In the genomic region with DNA sequence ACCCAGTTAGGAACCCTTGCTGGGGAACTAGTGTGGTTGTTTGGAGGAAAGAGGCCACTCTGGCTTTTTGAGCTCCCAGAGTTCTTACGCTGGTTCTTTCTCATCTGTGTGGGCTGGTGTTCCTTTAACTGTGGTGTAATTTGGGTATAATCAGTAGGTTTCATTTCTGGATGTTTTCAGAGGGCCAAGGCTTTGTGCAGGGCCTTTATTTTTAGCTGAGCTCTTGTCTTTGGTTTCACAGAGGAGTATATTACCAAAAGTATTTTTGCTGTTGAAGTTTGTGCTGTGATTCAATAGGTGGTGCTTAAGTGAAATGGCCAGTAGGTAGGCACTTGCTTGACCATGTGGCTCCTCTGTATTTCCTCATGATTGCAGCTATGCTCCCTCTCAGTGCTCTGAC, we compare ENCODE assay signal across 25 cellular contexts.
A peak's percentile ranks its signal among the peaks of the same experiment; 100 is the strongest.
DNase-seq lines count a peak whose midpoint lies in the region; ATAC-seq, FAIRE-seq and TF ChIP-seq lines count a peak whose summit lies in the region.
"Had no signal": no experiment of that assay in that cellular context is flagged by ENCODE, and none has a peak within 500 bp of the region (broad histone marks: within the 10 kb centered on the region; RNA-seq: fewer than 3 reads in every experiment).

No MANE protein-coding gene starts in this region.

- no peak for TF ChIP-seq POLR2A in GM12878 (IDR thresholded peaks at IDR 0.05; ENCODE audit: low read depth, low read length)

- no peak for FAIRE-seq in GM12878 (lab: Jason Lieb, UNC)
- FAIRE-seq in HTR-8/SVneo (lab: Jason Lieb, UNC): no peak
- FAIRE-seq: G401.6 had no signal

- H3K9me3 ChIP-seq in GM12878 (replicated peaks; ENCODE audit: control insufficient read depth, insufficient read depth, low read length) (no peaks in the 10 kb centered on the region), right atrium auricular region (no peaks in the 10 kb centered on the region)
- H3K9me3 ChIP-seq: SK-N-SH had no signal

- no peak for TF ChIP-seq EP300 in GM12878 (IDR thresholded peaks at IDR 0.05; ENCODE audit: borderline replicate concordance in 1 of 2, control insufficient read depth in 1 of 2, low read depth in 2 of 2, low read length in 2 of 2)

- in situ Hi-C loops in GM12878 (cut with MboI): no loop called here

- peaks cover 35 to 59% of the 10 kb centered on the region in 2 donors for H3K4me1 Mint-ChIP-seq in stimulated activated naive B cell treated with anti-CD40 and anti-IgM and Interleukin-4, amounts not matched to agents 10 μg/mL and 1 μg/mL and 100 μg/mL, for 72 hours
- H3K4me1 Mint-ChIP-seq: CD8-positive, alpha-beta memory T cell had no signal

- H2AFZ ChIP-seq in GM12878 (ENCODE audit: control insufficient read depth, low read depth, low read length): peak overlapping the region; percentile 41; the same call in 1 of the 2 replicates

- intact Hi-C loops in GM12878 (cut with micrococcal nuclease; ENCODE audit: unreplicated experiment): no loop called here

- H3K79me2 ChIP-seq in GM12878 (ENCODE audit: control insufficient read depth, insufficient read depth, low read length): no peaks in the 10 kb centered on the region

- H3K4me3 Mint-ChIP-seq in stimulated activated naive B cell treated with anti-CD40 and anti-IgM and Interleukin-4, amounts not matched to agents 10 μg/mL and 1 μg/mL and 100 μg/mL, for 72 hours: no peak overlapping the region
- H3K4me3 Mint-ChIP-seq: CD8-positive, alpha-beta memory T cell had no signal

- no peaks in the 10 kb centered on the region for H4K20me1 ChIP-seq in GM12878 (ENCODE audit: control insufficient read depth, insufficient read depth)

- peaks cover 0 to 1% of the 10 kb centered on the region in 2 donors for H3K9me3 Mint-ChIP-seq in stimulated activated naive B cell treated with anti-CD40 and anti-IgM and Interleukin-4, amounts not matched to agents 10 μg/mL and 1 μg/mL and 100 μg/mL, for 72 hours

- H3K36me3 ChIP-seq in GM12878 (ENCODE audit: control insufficient read depth in 2 of 2, insufficient read depth in 2 of 2, low read length in 1 of 2) (no peaks in the 10 kb centered on the region), right atrium auricular region (no peaks in the 10 kb centered on the region)

- BruUV-seq in GM12878 (replicated peaks; lab: Mats Ljungman, UMichigan): no TSS peak

- H3K4me3 ChIP-seq in GM12878: no peak overlapping the region
- no peak overlapping the region for H3K4me3 ChIP-seq in right atrium auricular region

- CTCF ChIA-PET in GM12878 (lab: Yijun Ruan, JAX): interaction anchor here (0.6 kb wide), 1 partner anchor 609 kb away, joined by 3 read pairs; no protein-coding TSS in a partner anchor

- no peak overlapping the region for H3K27ac ChIP-seq in GM12878 (ENCODE audit: control insufficient read depth, insufficient read depth)
- no peak overlapping the region for H3K27ac ChIP-seq in right atrium auricular region
- H3K27ac ChIP-seq: C4-2B had no signal

- no peaks in the 10 kb centered on the region for H3K36me3 Mint-ChIP-seq in stimulated activated naive B cell treated with anti-CD40 and anti-IgM and Interleukin-4, amounts not matched to agents 10 μg/mL and 1 μg/mL and 100 μg/mL, for 72 hours
- H3K36me3 Mint-ChIP-seq: CD8-positive, alpha-beta memory T cell had no signal

- TF ChIP-seq CTCF in GM12878 (IDR thresholded peaks at IDR 0.05 in 2 of 3, conservative IDR thresholded peaks at IDR 0.05 in 1 of 3; ENCODE audit: control insufficient read depth in 2 of 3, extremely low read depth in 1 of 3, insufficient read depth in 1 of 3, low read depth in 3 of 3, low read length in 3 of 3) (no peak), right atrium auricular region (IDR thresholded peaks at IDR 0.05) (no peak)

- no peaks in the 10 kb centered on the region for H3K27me3 Mint-ChIP-seq in stimulated activated naive B cell treated with anti-CD40 and anti-IgM and Interleukin-4, amounts not matched to agents 10 μg/mL and 1 μg/mL and 100 μg/mL, for 72 hours
- H3K27me3 Mint-ChIP-seq: CD8-positive, alpha-beta memory T cell had no signal

- H3K27me3 ChIP-seq in GM12878 (replicated peaks in 1 of 2; ENCODE audit: control insufficient read depth in 2 of 2, insufficient read depth in 2 of 2, low read length in 1 of 2) (no peaks in the 10 kb centered on the region), right atrium auricular region (no peaks in the 10 kb centered on the region)

- POLR2A ChIA-PET in GM12878 (lab: Charles Lee): no interaction called here

- no peak overlapping the region for H3K4me2 ChIP-seq in GM12878 (ENCODE audit: control insufficient read depth, insufficient read depth)
- H3K4me2 ChIP-seq: SK-N-SH had no signal

- TF ChIP-seq RAD21 in GM12878 (IDR thresholded peaks at IDR 0.05; ENCODE audit: insufficient read depth, low read depth, low read length): no peak

- peak overlapping the region; percentile 81 for H3K27ac Mint-ChIP-seq in stimulated activated naive B cell treated with anti-CD40 and anti-IgM and Interleukin-4, amounts not matched to agents 10 μg/mL and 1 μg/mL and 100 μg/mL, for 72 hours
- H3K27ac Mint-ChIP-seq: CD8-positive, alpha-beta memory T cell had no signal

- ATAC-seq in GM18502 (IDR thresholded peaks at IDR 0.05; ENCODE audit: poor library complexity, unreplicated experiment) (peak; percentile 59), HG03025 (IDR thresholded peaks at IDR 0.05; ENCODE audit: low FRiP score, unreplicated experiment) (peak; percentile 49), GM12878 (no peak; the same call in 2 of the 3 replicates), HG02678 (IDR thresholded peaks at IDR 0.05; ENCODE audit: unreplicated experiment) (no peak)
- no peak for ATAC-seq in stimulated activated naive B cell treated with anti-CD40 and anti-IgM and Interleukin-4, amounts not matched to agents 10 μg/mL and 1 μg/mL and 100 μg/mL, for 72 hours (replicated peaks)
- ATAC-seq: PC-3 had no signal

- WGBS in GM12878 (ENCODE audit: insufficient coverage, insufficient replicate concordance, low lambda C conversion rate, missing lambda C conversion rate): 8% methylated on average over 1 of the region's 1 CpG

- RAD21 ChIA-PET in GM12878 (lab: Charles Lee; ENCODE audit: unreplicated experiment): no interaction called here

- no peak overlapping the region for H3K9ac ChIP-seq in GM12878 (ENCODE audit: control insufficient read depth, insufficient read depth, low read length)
- H3K9ac ChIP-seq: SK-N-SH had no signal

- H3K4me1 ChIP-seq in GM12878 (ENCODE audit: control insufficient read depth, insufficient read depth, low read length) (peaks cover 11% of the 10 kb centered on the region), right atrium auricular region (no peaks in the 10 kb centered on the region)

- peak; percentile 1 for DNase-seq in GM12878 (ENCODE audit: low read depth, low spot score)
- no peak for DNase-seq in stimulated activated naive B cell treated with anti-CD40 and anti-IgM and Interleukin-4, amounts not matched to agents 10 μg/mL and 1 μg/mL and 100 μg/mL, for 72 hours
- DNase-seq in right atrium auricular region (ENCODE audit: low spot score): no peak
- DNase-seq in HTR-8/SVneo (ENCODE audit: insufficient read length, low spot score): no peak
- DNase-seq: AML-193; Calu3; CD8-positive, alpha-beta memory T cell; DMS153; GOT3; HCEC 1CT; KBM-7; NCI-H1092 treated with DMSO at 0.1 percent for 48 hours; NCI-H2081; NCI-H2171; NCI-H345; NCI-H524 treated with DMSO at 0.1 percent for 48 hours; PC-3; SHP77 treated with DMSO at 0.1 percent for 48 hours; SK-N-SH; T-helper 2 cell had no signal

- SMC1A ChIA-PET in GM12878 (lab: Charles Lee; ENCODE audit: uncharacterized antibody, unreplicated experiment): interaction anchor here (0.5 kb wide), 1 partner anchor 16 kb away, joined by 3 read pairs; no protein-coding TSS in a partner anchor

TF ChIP-seq in GM12878, 131 proteins besides CTCF, POLR2A, EP300 and RAD21:
- TF ChIP-seq MTA2 (IDR thresholded peaks at IDR 0.05; ENCODE audit: low read depth): no peak

Comparison
In these comparisons a context has a peak if more than half of its experiments do, and no peak if none do; other contexts are left out.
1. ATAC-seq: peak in GM18502 (single experiment) and HG03025 (single experiment); none in GM12878 (single experiment), stimulated activated naive B cell treated with anti-CD40 and anti-IgM and Interleukin-4, amounts not matched to agents 10 μg/mL and 1 μg/mL and 100 μg/mL, for 72 hours (0 of 2) and HG02678 (single experiment).